In the genomic region with DNA sequence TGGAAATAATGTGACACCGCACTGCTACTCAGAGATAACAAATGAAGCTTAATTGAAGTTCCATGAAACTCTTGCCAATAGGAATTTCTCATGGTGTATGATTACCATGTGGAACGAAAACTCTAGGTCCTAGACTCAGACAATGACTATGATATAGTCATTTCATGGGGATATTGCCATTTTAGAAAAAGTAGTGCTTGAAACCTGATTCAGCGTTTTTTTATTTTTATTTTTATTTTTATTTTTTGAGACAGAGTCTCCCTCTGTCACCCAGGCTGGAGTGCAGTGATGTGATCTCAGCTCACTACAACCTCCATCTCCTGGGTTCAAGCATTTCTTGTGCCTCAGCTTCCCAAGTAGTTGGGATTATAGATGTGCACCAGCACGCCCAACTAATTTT, we compare ENCODE assay signal across 1 cellular context.
TF ChIP-seq lines count a peak whose summit lies in the region.

No MANE protein-coding gene starts in this region.

TF ChIP-seq in HepG2, 621 proteins besides CTCF, POLR2A, EP300 and RAD21 (continued from another document):
- TF ChIP-seq, protein P1, sequence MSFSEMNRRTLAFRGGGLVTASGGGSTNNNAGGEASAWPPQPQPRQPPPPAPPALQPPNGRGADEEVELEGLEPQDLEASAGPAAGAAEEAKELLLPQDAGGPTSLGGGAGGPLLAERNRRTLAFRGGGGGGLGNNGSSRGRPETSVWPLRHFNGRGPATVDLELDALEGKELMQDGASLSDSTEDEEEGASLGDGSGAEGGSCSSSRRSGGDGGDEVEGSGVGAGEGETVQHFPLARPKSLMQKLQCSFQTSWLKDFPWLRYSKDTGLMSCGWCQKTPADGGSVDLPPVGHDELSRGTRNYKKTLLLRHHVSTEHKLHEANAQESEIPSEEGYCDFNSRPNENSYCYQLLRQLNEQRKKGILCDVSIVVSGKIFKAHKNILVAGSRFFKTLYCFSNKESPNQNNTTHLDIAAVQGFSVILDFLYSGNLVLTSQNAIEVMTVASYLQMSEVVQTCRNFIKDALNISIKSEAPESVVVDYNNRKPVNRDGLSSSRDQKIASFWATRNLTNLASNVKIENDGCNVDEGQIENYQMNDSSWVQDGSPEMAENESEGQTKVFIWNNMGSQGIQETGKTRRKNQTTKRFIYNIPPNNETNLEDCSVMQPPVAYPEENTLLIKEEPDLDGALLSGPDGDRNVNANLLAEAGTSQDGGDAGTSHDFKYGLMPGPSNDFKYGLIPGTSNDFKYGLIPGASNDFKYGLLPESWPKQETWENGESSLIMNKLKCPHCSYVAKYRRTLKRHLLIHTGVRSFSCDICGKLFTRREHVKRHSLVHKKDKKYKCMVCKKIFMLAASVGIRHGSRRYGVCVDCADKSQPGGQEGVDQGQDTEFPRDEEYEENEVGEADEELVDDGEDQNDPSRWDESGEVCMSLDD (CRISPR knock-in tag; IDR thresholded peaks at IDR 0.05; ENCODE audit: borderline replicate concordance): no peak
